ENCODE assay signal across 16 cellular contexts in the genomic region with DNA sequence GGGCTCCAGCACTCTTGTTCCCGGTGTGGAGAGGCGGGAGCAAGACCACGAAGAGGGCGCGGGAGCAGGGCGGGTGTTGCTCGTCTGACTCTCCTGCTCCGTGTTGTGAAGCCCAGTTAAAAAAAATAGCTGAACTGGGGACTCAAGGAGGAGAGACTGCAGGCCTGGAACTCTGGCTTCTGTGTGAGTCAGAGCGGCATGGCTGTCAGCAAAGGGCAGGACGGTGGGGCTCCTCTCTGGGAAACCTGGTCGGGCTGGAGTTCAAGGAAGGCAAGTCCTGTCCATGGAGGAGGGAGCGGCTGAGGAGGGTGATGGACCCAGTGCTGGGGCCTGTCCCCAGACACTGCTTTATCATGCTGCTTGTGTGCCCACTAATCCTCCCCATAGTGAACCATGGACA.
DNase-seq lines count a peak whose midpoint lies in the region; ATAC-seq and TF ChIP-seq lines count a peak whose summit lies in the region.
"Had no signal": no experiment of that assay in that cellular context is flagged by ENCODE, and none has a peak within 500 bp of the region (broad histone marks: within the 10 kb centered on the region; RNA-seq: fewer than 3 reads in every experiment).

No MANE protein-coding gene starts in this region.

- no peak overlapping the region for H3K4me3 Mint-ChIP-seq in activated CD4-positive, alpha-beta memory T cell treated with anti-CD3 and anti-CD28 coated beads for 36 hours
- no peak overlapping the region for H3K4me3 Mint-ChIP-seq in stimulated activated naive B cell treated with anti-CD40 and anti-IgM and Interleukin-4, amounts not matched to agents 10 μg/mL and 1 μg/mL and 100 μg/mL, for 72 hours
- H3K4me3 Mint-ChIP-seq: activated CD8-positive, alpha-beta T cell treated with anti-CD3 and anti-CD28 coated beads, Interleukin-2, amount 10 ng/mL, durations not matched to agents 7 days and 5 days; effector memory CD8-positive, alpha-beta T cell; stimulated activated naive CD8-positive, alpha-beta T cell treated with anti-CD3 and anti-CD28 coated beads, Interleukin-15, amount 100 ng/mL, for 72 hours had no signal

- intact Hi-C loops in ovary (cut with DNase I): loop anchor here in 3 of 4 donors (2.0 to 10.0 kb wide), 4 partner anchors 61 to 249 kb away; partner anchors contain the start of gene PKNOX2 (in 1 of the 3)
- intact Hi-C loops in activated CD4-positive, alpha-beta memory T cell treated with anti-CD3 and anti-CD28 coated beads for 36 hours (cut with micrococcal nuclease): no loop called here

- H3K27ac ChIP-seq in WERI-Rb-1 (peak overlapping the region; percentile 72), ovary (peak overlapping the region in 1 of 2 donors; percentile 26)
- H3K27ac ChIP-seq: breast epithelium, SJSA1 had no signal

- no peaks in the 10 kb centered on the region for H3K36me3 Mint-ChIP-seq in activated CD4-positive, alpha-beta memory T cell treated with anti-CD3 and anti-CD28 coated beads for 36 hours
- H3K36me3 Mint-ChIP-seq in stimulated activated naive B cell treated with anti-CD40 and anti-IgM and Interleukin-4, amounts not matched to agents 10 μg/mL and 1 μg/mL and 100 μg/mL, for 72 hours: no peaks in the 10 kb centered on the region

- H3K9me3 ChIP-seq in WERI-Rb-1 (ENCODE audit: severe bottlenecking): no peaks in the 10 kb centered on the region
- no peaks in the 10 kb centered on the region for H3K9me3 ChIP-seq in ovary
- H3K9me3 ChIP-seq: breast epithelium, sigmoid colon, SJSA1 had no signal

- H3K4me3 ChIP-seq in WERI-Rb-1 (ENCODE audit: low read depth, low read length) (peak overlapping the region; percentile 17), ovary (no peak overlapping the region)
- H3K4me3 ChIP-seq: breast epithelium, sigmoid colon, SJSA1 had no signal

- CTCF ChIA-PET in activated CD4-positive, alpha-beta memory T cell treated with anti-CD3 and anti-CD28 coated beads for 36 hours (lab: Charles Lee): interaction anchor here (0.7 to 1.5 kb wide), 2 partner anchors 9 to 387 kb away, joined by 3 to 4 read pairs; no protein-coding TSS in a partner anchor

- no peak for ATAC-seq in stimulated activated naive B cell treated with anti-CD40 and anti-IgM and Interleukin-4, amounts not matched to agents 10 μg/mL and 1 μg/mL and 100 μg/mL, for 72 hours (replicated peaks)
- ATAC-seq in GM21390 (IDR thresholded peaks at IDR 0.05; ENCODE audit: unreplicated experiment): no peak
- ATAC-seq: activated CD8-positive, alpha-beta T cell treated with anti-CD3 and anti-CD28 coated beads, Interleukin-2, amount 10 ng/mL, durations not matched to agents 7 days and 5 days; effector memory CD8-positive, alpha-beta T cell; stimulated activated naive CD8-positive, alpha-beta T cell treated with anti-CD3 and anti-CD28 coated beads, Interleukin-15, amount 100 ng/mL, for 72 hours had no signal

- peaks cover 9% of the 10 kb centered on the region for H3K27me3 Mint-ChIP-seq in activated CD4-positive, alpha-beta memory T cell treated with anti-CD3 and anti-CD28 coated beads for 36 hours
- H3K27me3 Mint-ChIP-seq in stimulated activated naive B cell treated with anti-CD40 and anti-IgM and Interleukin-4, amounts not matched to agents 10 μg/mL and 1 μg/mL and 100 μg/mL, for 72 hours: peaks cover 34 to 37% of the 10 kb centered on the region in 2 donors

- TF ChIP-seq EP300 in ovary (IDR thresholded peaks at IDR 0.05): no peak

- DNase-seq in COLO829 (ENCODE audit: low spot score): peak; percentile 74
- DNase-seq in WERI-Rb-1: peak; percentile 35
- DNase-seq in hepatic stellate cell (ENCODE audit: low spot score): peak; percentile 39
- peak in 4 of 5 donors; percentile 37 to 52 (median 42) for DNase-seq in ovary
- DNase-seq in activated CD4-positive, alpha-beta memory T cell treated with anti-CD3 and anti-CD28 coated beads for 36 hours: no peak
- DNase-seq in stimulated activated naive B cell treated with anti-CD40 and anti-IgM and Interleukin-4, amounts not matched to agents 10 μg/mL and 1 μg/mL and 100 μg/mL, for 72 hours: no peak
- DNase-seq in AG08395 (ENCODE audit: low spot score): no peak
- DNase-seq: activated CD8-positive, alpha-beta T cell treated with anti-CD3 and anti-CD28 coated beads, Interleukin-2, amount 10 ng/mL, durations not matched to agents 7 days and 5 days; effector memory CD8-positive, alpha-beta T cell; kidney; MV-4-11; stimulated activated naive CD8-positive, alpha-beta T cell treated with anti-CD3 and anti-CD28 coated beads, Interleukin-15, amount 100 ng/mL, for 72 hours had no signal

- peaks cover 15% of the 10 kb centered on the region for H3K4me1 ChIP-seq in ovary (ENCODE audit: insufficient read depth)
- H3K4me1 ChIP-seq: breast epithelium, SJSA1 had no signal

- H3K36me3 ChIP-seq in WERI-Rb-1 (no peaks in the 10 kb centered on the region), ovary (no peaks in the 10 kb centered on the region)
- H3K36me3 ChIP-seq: breast epithelium, sigmoid colon, SJSA1 had no signal

- no peak for TF ChIP-seq POLR2A in ovary (IDR thresholded peaks at IDR 0.05)

- no peak for TF ChIP-seq CTCF in WERI-Rb-1 (IDR thresholded peaks at IDR 0.05; ENCODE audit: low read depth, low read length)
- no peak for TF ChIP-seq CTCF in ovary (IDR thresholded peaks at IDR 0.05)

- H3K9me3 Mint-ChIP-seq in activated CD4-positive, alpha-beta memory T cell treated with anti-CD3 and anti-CD28 coated beads for 36 hours: no peaks in the 10 kb centered on the region
- no peaks in the 10 kb centered on the region for H3K9me3 Mint-ChIP-seq in stimulated activated naive B cell treated with anti-CD40 and anti-IgM and Interleukin-4, amounts not matched to agents 10 μg/mL and 1 μg/mL and 100 μg/mL, for 72 hours
- H3K9me3 Mint-ChIP-seq: effector memory CD8-positive, alpha-beta T cell; stimulated activated naive CD8-positive, alpha-beta T cell treated with anti-CD3 and anti-CD28 coated beads, Interleukin-15, amount 100 ng/mL, for 72 hours had no signal

- H3K27me3 ChIP-seq in WERI-Rb-1 (ENCODE audit: insufficient read depth, low read depth, severe bottlenecking) (no peaks in the 10 kb centered on the region), ovary (no peaks in the 10 kb centered on the region)
- H3K27me3 ChIP-seq: breast epithelium, sigmoid colon, SJSA1 had no signal

- H3K4me1 Mint-ChIP-seq in activated CD4-positive, alpha-beta memory T cell treated with anti-CD3 and anti-CD28 coated beads for 36 hours (ENCODE audit: low read depth): no peaks in the 10 kb centered on the region
- H3K4me1 Mint-ChIP-seq in stimulated activated naive B cell treated with anti-CD40 and anti-IgM and Interleukin-4, amounts not matched to agents 10 μg/mL and 1 μg/mL and 100 μg/mL, for 72 hours: no peaks in the 10 kb centered on the region
- H3K4me1 Mint-ChIP-seq: stimulated activated naive CD8-positive, alpha-beta T cell treated with anti-CD3 and anti-CD28 coated beads, Interleukin-15, amount 100 ng/mL, for 72 hours had no signal

- POLR2A ChIA-PET in activated CD4-positive, alpha-beta memory T cell treated with anti-CD3 and anti-CD28 coated beads for 36 hours (lab: Charles Lee): no interaction called here

- no peak overlapping the region for H3K27ac Mint-ChIP-seq in activated CD4-positive, alpha-beta memory T cell treated with anti-CD3 and anti-CD28 coated beads for 36 hours
- H3K27ac Mint-ChIP-seq in stimulated activated naive B cell treated with anti-CD40 and anti-IgM and Interleukin-4, amounts not matched to agents 10 μg/mL and 1 μg/mL and 100 μg/mL, for 72 hours: no peak overlapping the region
- H3K27ac Mint-ChIP-seq: activated CD8-positive, alpha-beta T cell treated with anti-CD3 and anti-CD28 coated beads, Interleukin-2, amount 10 ng/mL, durations not matched to agents 7 days and 5 days; effector memory CD8-positive, alpha-beta T cell; stimulated activated naive CD8-positive, alpha-beta T cell treated with anti-CD3 and anti-CD28 coated beads, Interleukin-15, amount 100 ng/mL, for 72 hours had no signal

- WGBS in ovary, 3 donors: 63 to 71% (median 65%) methylated on average over 12 of the region's 12 CpGs

Comparison
In these comparisons a context has a peak if more than half of its experiments do, and no peak if none do; other contexts are left out.
1. DNase-seq: peak in COLO829 (single experiment), WERI-Rb-1 (single experiment), hepatic stellate cell (single experiment) and ovary (4 of 5); none in activated CD4-positive, alpha-beta memory T cell treated with anti-CD3 and anti-CD28 coated beads for 36 hours (single experiment), stimulated activated naive B cell treated with anti-CD40 and anti-IgM and Interleukin-4, amounts not matched to agents 10 μg/mL and 1 μg/mL and 100 μg/mL, for 72 hours (single experiment) and AG08395 (single experiment).